ENCODE assay signal across 9 cellular contexts in genomic region chr20:4666001-4666470, GRCh38.
A peak's percentile ranks its signal among the peaks of the same experiment; 100 is the strongest.
DNase-seq lines count a peak whose midpoint lies in the region; ATAC-seq and TF ChIP-seq lines count a peak whose summit lies in the region.
"Had no signal": no experiment of that assay in that cellular context is flagged by ENCODE, and none has a peak within 500 bp of the region (broad histone marks: within the 10 kb centered on the region; RNA-seq: fewer than 3 reads in every experiment).

No MANE protein-coding gene starts in this region.

- DNase-seq in T-helper 1 cell (peak in 4 of 5 donors; percentile 29 to 89 (median 36)), astrocyte of the spinal cord (ENCODE audit: low read depth, low spot score) (peak; percentile 45), NCI-H526 (lab: John Stamatoyannopoulos, UW) (no peak), DMS53 (lab: John Stamatoyannopoulos, UW) (no peak), COLO668 (lab: John Stamatoyannopoulos, UW; ENCODE audit: unreplicated experiment) (no peak), NCI-H1092 treated with DMSO at 0.1 percent for 48 hours (lab: John Stamatoyannopoulos, UW) (no peak)
- peak; percentile 35 to 48 for DNase-seq in stimulated activated CD4-positive, alpha-beta T cell treated with anti-CD3 and anti-CD28 coated beads, Interleukin-2, amount 100 ng/mL, for 48 hours

- in situ Hi-C loops in astrocyte of the spinal cord (cut with HindIII; ENCODE audit: low sequenced_read_pairs), result no loop called here

- TF ChIP-seq CTCF in astrocyte of the spinal cord (IDR thresholded peaks at IDR 0.05; ENCODE audit: low read depth, low read length), result no peak

- ATAC-seq in GM18511 (IDR thresholded peaks at IDR 0.05; ENCODE audit: unreplicated experiment), result peak; percentile 52
- ATAC-seq: body of pancreas had no signal

- H3K4me3 ChIP-seq in astrocyte of the spinal cord (ENCODE audit: low read depth, low read length), result no peak overlapping the region
- H3K4me3 ChIP-seq: body of pancreas had no signal

Comparison
In these comparisons a context has a peak if more than half of its experiments do, and no peak if none do; other contexts are left out.
1. DNase-seq: peak in T-helper 1 cell (4 of 5), astrocyte of the spinal cord (single experiment) and stimulated activated CD4-positive, alpha-beta T cell treated with anti-CD3 and anti-CD28 coated beads, Interleukin-2, amount 100 ng/mL, for 48 hours (2 of 2); none in NCI-H526 (0 of 2), DMS53 (single experiment), COLO668 (single experiment) and NCI-H1092 treated with DMSO at 0.1 percent for 48 hours (single experiment).